In the genomic region with DNA sequence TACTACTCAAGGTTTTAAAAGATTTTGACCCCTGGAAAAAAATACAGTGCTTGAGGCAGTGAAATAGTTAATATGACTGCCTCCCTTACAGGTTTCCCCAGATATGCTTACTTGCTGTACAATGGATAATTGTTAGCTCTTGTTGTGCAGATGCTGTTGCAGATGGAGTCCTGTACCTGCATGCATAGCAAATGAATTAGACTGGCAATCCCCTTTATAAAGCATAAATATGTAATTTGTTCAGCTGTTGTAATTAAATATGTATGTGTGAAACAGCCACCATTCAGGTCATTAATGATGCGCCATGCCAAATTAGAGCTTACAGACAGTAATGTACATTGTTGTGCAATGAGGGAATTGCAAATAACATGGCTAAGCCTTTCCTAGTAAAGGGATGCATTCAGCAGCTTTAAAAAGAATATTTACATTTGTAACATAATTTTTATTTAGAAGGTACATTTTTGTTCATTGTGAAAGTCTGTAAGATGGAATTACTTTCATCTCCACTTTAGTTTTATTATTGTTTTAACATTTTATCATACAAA, we compare ENCODE assay signal across 25 cellular contexts.
DNase-seq lines count a peak whose midpoint lies in the region; ATAC-seq and TF ChIP-seq lines count a peak whose summit lies in the region.
"Had no signal": no experiment of that assay in that cellular context is flagged by ENCODE, and none has a peak within 500 bp of the region (broad histone marks: within the 10 kb centered on the region; RNA-seq: fewer than 3 reads in every experiment).

No MANE protein-coding gene starts in this region.

- no peak overlapping the region for H2AFZ ChIP-seq in smooth muscle cell (ENCODE audit: low read depth)

- no peaks in the 10 kb centered on the region for H3K79me2 ChIP-seq in smooth muscle cell (ENCODE audit: low read depth)

- H3K27me3 Mint-ChIP-seq in T-cell = no peaks in the 10 kb centered on the region
- H3K27me3 Mint-ChIP-seq: activated CD4-positive, alpha-beta memory T cell treated with anti-CD3 and anti-CD28 coated beads, Interleukin-2, amount 10 ng/mL, durations not matched to agents 7 days and 5 days; activated naive CD4-positive, alpha-beta T cell treated with anti-CD3 and anti-CD28 coated beads, Interleukin-2, amount 50 U/mL, for 24 hours had no signal

- no peak overlapping the region for H3K9ac ChIP-seq in smooth muscle cell (ENCODE audit: low read depth)

- peaks cover 0 to 4% (median 0%) of the 10 kb centered on the region in 3 donors for H3K4me1 Mint-ChIP-seq in T-cell
- H3K4me1 Mint-ChIP-seq: activated CD4-positive, alpha-beta memory T cell treated with anti-CD3 and anti-CD28 coated beads, Interleukin-2, amount 10 ng/mL, durations not matched to agents 7 days and 5 days; activated naive CD4-positive, alpha-beta T cell treated with anti-CD3 and anti-CD28 coated beads, Interleukin-2, amount 50 U/mL, for 24 hours had no signal

- POLR2A ChIA-PET in T-cell (lab: Charles Lee) = interaction anchor here in 1 of 2 donors (0.6 kb wide), 1 partner anchor 147 kb away, joined by 3 read pairs; no protein-coding TSS in a partner anchor

- no peaks in the 10 kb centered on the region for H3K9me3 Mint-ChIP-seq in T-cell
- H3K9me3 Mint-ChIP-seq: activated CD4-positive, alpha-beta memory T cell treated with anti-CD3 and anti-CD28 coated beads, Interleukin-2, amount 10 ng/mL, durations not matched to agents 7 days and 5 days; activated naive CD4-positive, alpha-beta T cell treated with anti-CD3 and anti-CD28 coated beads, Interleukin-2, amount 50 U/mL, for 24 hours had no signal

- WGBS in smooth muscle cell (ENCODE audit: low lambda C conversion rate) = 91% methylated on average over 1 of the region's 1 CpG

- H3F3A ChIP-seq in smooth muscle cell (ENCODE audit: low read depth) = peaks cover 4% of the 10 kb centered on the region

- no peak for TF ChIP-seq CTCF in ascending aorta (IDR thresholded peaks at IDR 0.05)
- TF ChIP-seq CTCF in smooth muscle cell (IDR thresholded peaks at IDR 0.05; ENCODE audit: borderline replicate concordance, insufficient read depth, poor library complexity, severe bottlenecking) = no peak

- H3K27ac ChIP-seq in ascending aorta (peak overlapping the region; percentile 56 to 92), smooth muscle cell (ENCODE audit: low read depth) (no peak overlapping the region)
- H3K27ac ChIP-seq: breast epithelium, ovary, testis, vagina had no signal

- no peak overlapping the region for H3K27ac Mint-ChIP-seq in T-cell
- H3K27ac Mint-ChIP-seq: activated CD4-positive, alpha-beta memory T cell treated with anti-CD3 and anti-CD28 coated beads, Interleukin-2, amount 10 ng/mL, durations not matched to agents 7 days and 5 days; activated naive CD4-positive, alpha-beta T cell treated with anti-CD3 and anti-CD28 coated beads, Interleukin-2, amount 50 U/mL, for 24 hours; CD14-positive monocyte had no signal

- no peaks in the 10 kb centered on the region for H3K9me3 ChIP-seq in ascending aorta
- H3K9me3 ChIP-seq in smooth muscle cell (replicated peaks; ENCODE audit: low read depth) = no peaks in the 10 kb centered on the region
- H3K9me3 ChIP-seq: breast epithelium, gastroesophageal sphincter, ovary, Peyer's patch, testis, vagina had no signal

- H3K36me3 ChIP-seq in ascending aorta = no peaks in the 10 kb centered on the region
- H3K36me3 ChIP-seq in smooth muscle cell (ENCODE audit: low read depth) = no peaks in the 10 kb centered on the region
- H3K36me3 ChIP-seq: breast epithelium, gastroesophageal sphincter, ovary, Peyer's patch, vagina had no signal

- DNase-seq in NCI-H2081 (lab: John Stamatoyannopoulos, UW) (peak; percentile 5 to 61), NCI-H2081 treated with DMSO at 0.1 percent for 48 hours (lab: John Stamatoyannopoulos, UW) (no peak), NCI-H1930 (lab: John Stamatoyannopoulos, UW) (peak; percentile 28 to 41), ascending aorta (ENCODE audit: low spot score in 2 of 2) (no peak), smooth muscle cell (lab: John Stamatoyannopoulos, UW; ENCODE audit: unreplicated experiment) (no peak), kidney glomerular epithelial cell (lab: John Stamatoyannopoulos, UW) (no peak), T-cell (no peak)
- DNase-seq: activated CD4-positive, alpha-beta memory T cell treated with anti-CD3 and anti-CD28 coated beads, Interleukin-2, amount 10 ng/mL, durations not matched to agents 7 days and 5 days; activated CD8-positive, alpha-beta memory T cell treated with anti-CD3 and anti-CD28 coated beads, Interleukin-2, amount 50 U/mL, for 4 hours; amygdala; Calu3; hippocampal formation; left colon; ovary; Peyer's patch; SHP77 treated with DMSO at 0.1 percent for 48 hours; stimulated activated CD4-positive, alpha-beta T cell treated with anti-CD3 and anti-CD28 coated beads, Interleukin-1b, Interleukin-23, amount 100 ng/mL, for 48 hours; stimulated activated naive CD4-positive, alpha-beta T cell treated with Interleukin-2 at 50 U/mL for 16 hours; testis had no signal

- no peak overlapping the region for H3K4me3 ChIP-seq in ascending aorta
- no peak overlapping the region for H3K4me3 ChIP-seq in smooth muscle cell
- H3K4me3 ChIP-seq: breast epithelium, gastroesophageal sphincter, ovary, Peyer's patch, testis, vagina had no signal

- H3K27me3 ChIP-seq in ascending aorta (no peaks in the 10 kb centered on the region), smooth muscle cell (ENCODE audit: low read depth) (peaks cover 7% of the 10 kb centered on the region)
- H3K27me3 ChIP-seq: breast epithelium, gastroesophageal sphincter, ovary, Peyer's patch, testis, vagina had no signal

- intact Hi-C loops in ascending aorta (cut with DNase I) = loop anchor here (5.0 to 10.0 kb wide), 2 partner anchors 156 to 424 kb away; no protein-coding TSS in a partner anchor

- H3K4me2 ChIP-seq in smooth muscle cell = peak overlapping the region; percentile 22

- no peak overlapping the region for H3K4me3 Mint-ChIP-seq in T-cell
- H3K4me3 Mint-ChIP-seq: activated CD4-positive, alpha-beta memory T cell treated with anti-CD3 and anti-CD28 coated beads, Interleukin-2, amount 10 ng/mL, durations not matched to agents 7 days and 5 days; activated naive CD4-positive, alpha-beta T cell treated with anti-CD3 and anti-CD28 coated beads, Interleukin-2, amount 50 U/mL, for 24 hours; CD14-positive monocyte had no signal

- H3K4me1 ChIP-seq in ascending aorta = peaks cover 9 to 71% of the 10 kb centered on the region in 2 donors
- peaks cover 4% of the 10 kb centered on the region for H3K4me1 ChIP-seq in smooth muscle cell (ENCODE audit: low read depth)

- H3K36me3 Mint-ChIP-seq in T-cell = no peaks in the 10 kb centered on the region
- H3K36me3 Mint-ChIP-seq: activated naive CD4-positive, alpha-beta T cell treated with anti-CD3 and anti-CD28 coated beads, Interleukin-2, amount 50 U/mL, for 24 hours had no signal

- ATAC-seq in GM19328 (IDR thresholded peaks at IDR 0.05; ENCODE audit: unreplicated experiment) = no peak
- ATAC-seq in T-cell (replicated peaks in 1 of 4) = no peak
- ATAC-seq: gastroesophageal sphincter, left colon had no signal

- CTCF ChIA-PET in T-cell (lab: Charles Lee) = interaction anchor here in 1 of 2 donors (1.1 kb wide), 1 partner anchor 50 kb away, joined by 3 read pairs; no protein-coding TSS in a partner anchor

- H4K20me1 ChIP-seq in smooth muscle cell (ENCODE audit: low read depth) = peaks cover 10% of the 10 kb centered on the region

Comparison
In these comparisons a context has a peak if more than half of its experiments do, and no peak if none do; other contexts are left out.
1. DNase-seq: peak in NCI-H2081 (2 of 2) and NCI-H1930 (2 of 2); none in NCI-H2081 treated with DMSO at 0.1 percent for 48 hours (single experiment), ascending aorta (0 of 2), smooth muscle cell (single experiment), kidney glomerular epithelial cell (single experiment) and T-cell (0 of 34).